Comparison of ENCODE assay signal across 28 cellular contexts in the genomic region with DNA sequence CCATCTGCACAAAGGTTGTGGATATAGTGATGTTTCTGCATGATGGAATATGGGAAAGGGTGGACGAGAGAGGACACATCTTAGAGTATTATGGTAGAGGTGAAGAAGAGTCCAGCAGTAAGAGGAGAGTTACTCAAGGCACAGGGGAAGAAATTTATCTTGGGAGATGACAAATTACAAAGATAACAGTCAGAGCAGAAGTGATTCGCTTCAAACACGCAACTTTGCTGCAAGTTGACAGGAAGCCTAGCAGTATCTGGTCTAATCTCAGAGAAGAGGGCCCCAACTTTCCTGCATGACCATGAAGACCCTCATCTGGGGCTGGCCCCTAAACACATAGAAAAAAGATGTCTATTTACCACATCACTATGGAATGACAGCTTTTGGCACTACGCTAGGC.
"Had no signal": no experiment of that assay in that cellular context is flagged by ENCODE, and none has a peak within 500 bp of the region (broad histone marks: within the 10 kb centered on the region; RNA-seq: fewer than 3 reads in every experiment).

No MANE protein-coding gene starts in this region.

- H3K4me3 Mint-ChIP-seq: memory B cell; nephron progenitor cell; stimulated activated naive B cell treated with anti-CD40 and anti-IgM and Interleukin-4, amounts not matched to agents 10 μg/mL and 1 μg/mL and 100 μg/mL, for 72 hours; stimulated activated naive CD8-positive, alpha-beta T cell treated with anti-CD3 and anti-CD28 coated beads, Interleukin-15, Interleukin-2, amounts not matched to agents 100 ng/mL and 50 ng/mL, for 24 hours had no signal

- H3K27ac Mint-ChIP-seq: memory B cell; nephron progenitor cell; stimulated activated naive B cell treated with anti-CD40 and anti-IgM and Interleukin-4, amounts not matched to agents 10 μg/mL and 1 μg/mL and 100 μg/mL, for 72 hours; stimulated activated naive CD8-positive, alpha-beta T cell treated with anti-CD3 and anti-CD28 coated beads, Interleukin-15, Interleukin-2, amounts not matched to agents 100 ng/mL and 50 ng/mL, for 24 hours had no signal

- DNase-seq: cortex of kidney; dorsolateral prefrontal cortex; effector CD4-positive, alpha-beta T cell; foreskin keratinocyte; heart left ventricle; kidney; nephron progenitor cell; nucleus accumbens; ovary; posterior cingulate gyrus; psoas muscle; right cardiac atrium; sigmoid colon; stimulated activated CD4-positive, alpha-beta T cell treated with anti-CD3 and anti-CD28 coated beads, Interleukin-2, amount 100 ng/mL, for 24 hours; stimulated activated CD4-positive, alpha-beta T cell treated with anti-CD3 and anti-CD28 coated beads, Interleukin-4, amount 100 ng/mL, for 24 hours; stimulated activated naive B cell treated with anti-CD40 and anti-IgM and Interleukin-4, amounts not matched to agents 10 μg/mL and 1 μg/mL and 100 μg/mL, for 72 hours; upper lobe of right lung; uterus had no signal

- H3K4me3 ChIP-seq: dorsolateral prefrontal cortex, gastroesophageal sphincter, heart left ventricle, hepatocyte, lung, ovary, psoas muscle, sigmoid colon, thoracic aorta, tibial nerve, upper lobe of right lung, uterus had no signal

- H3K9me3 Mint-ChIP-seq: memory B cell; nephron progenitor cell; stimulated activated naive B cell treated with anti-CD40 and anti-IgM and Interleukin-4, amounts not matched to agents 10 μg/mL and 1 μg/mL and 100 μg/mL, for 72 hours; stimulated activated naive CD8-positive, alpha-beta T cell treated with anti-CD3 and anti-CD28 coated beads, Interleukin-15, Interleukin-2, amounts not matched to agents 100 ng/mL and 50 ng/mL, for 24 hours had no signal

- H3K27ac ChIP-seq: dorsolateral prefrontal cortex, epithelial cell of prostate, foreskin keratinocyte, gastroesophageal sphincter, hepatocyte, ovary, psoas muscle, sigmoid colon, thoracic aorta, tibial nerve, upper lobe of right lung, uterus had no signal

- H3K4me1 ChIP-seq: psoas muscle, uterus had no signal

- H3K36me3 ChIP-seq: gastroesophageal sphincter, heart left ventricle, ovary, sigmoid colon, thoracic aorta, tibial nerve, upper lobe of right lung, uterus had no signal

- H3K27me3 ChIP-seq: ovary, tibial nerve had no signal

- H3K9me3 ChIP-seq: gastroesophageal sphincter, heart left ventricle, ovary, psoas muscle, sigmoid colon, thoracic aorta, tibial nerve, upper lobe of right lung, uterus had no signal

- H3K36me3 Mint-ChIP-seq: memory B cell; stimulated activated naive B cell treated with anti-CD40 and anti-IgM and Interleukin-4, amounts not matched to agents 10 μg/mL and 1 μg/mL and 100 μg/mL, for 72 hours had no signal

- H3K27me3 Mint-ChIP-seq: memory B cell; stimulated activated naive B cell treated with anti-CD40 and anti-IgM and Interleukin-4, amounts not matched to agents 10 μg/mL and 1 μg/mL and 100 μg/mL, for 72 hours had no signal

- ATAC-seq: esophagus mucosa; foreskin keratinocyte; gastroesophageal sphincter; heart left ventricle; left lobe of liver; psoas muscle; right cardiac atrium; stimulated activated naive B cell treated with anti-CD40 and anti-IgM and Interleukin-4, amounts not matched to agents 10 μg/mL and 1 μg/mL and 100 μg/mL, for 72 hours; upper lobe of right lung had no signal
